In genomic region chr10:51034769-51035168, GRCh38 we compare ENCODE assay signal across 17 cellular contexts. TPM values are rescaled to one million over a fixed set of nuclear protein-coding genes. Genes with fewer than 3 reads are reported as not detected.
DNase-seq lines count a peak whose midpoint lies in the region; ATAC-seq, FAIRE-seq and TF ChIP-seq lines count a peak whose summit lies in the region.
"Had no signal": no experiment of that assay in that cellular context is flagged by ENCODE, and none has a peak within 500 bp of the region (broad histone marks: within the 10 kb centered on the region; RNA-seq: fewer than 3 reads in every experiment).

No MANE protein-coding gene starts in this region.

- ATAC-seq in left colon: no peak

- H4K20me1 ChIP-seq in PC-9 (ENCODE audit: insufficient read depth) (no peaks in the 10 kb centered on the region), endothelial cell of umbilical vein (replicated peaks; ENCODE audit: control insufficient read depth, extremely low read depth, insufficient read depth, low read length) (no peaks in the 10 kb centered on the region)

- no peak overlapping the region for H3K4me3 ChIP-seq in HEK293 (ENCODE audit: low read depth, low read length)
- no peak overlapping the region for H3K4me3 ChIP-seq in PC-9
- H3K4me3 ChIP-seq in endothelial cell of umbilical vein (replicated peaks in 1 of 3; ENCODE audit: insufficient read depth in 1 of 3, low read depth in 1 of 3, low read length in 3 of 3): no peak overlapping the region
- H3K4me3 ChIP-seq: GM23248 had no signal

- POLR2A ChIA-PET in HEK293 (lab: Yijun Ruan, JAX): no interaction called here
- POLR2A ChIA-PET in PC-9 (lab: Charles Lee; ENCODE audit: unreplicated experiment): no interaction called here
- POLR2A ChIA-PET in endothelial cell of umbilical vein (lab: Charles Lee): no interaction called here

- intact Hi-C loops in PC-9 (cut with micrococcal nuclease; ENCODE audit: unreplicated experiment): no loop called here
- intact Hi-C loops in endothelial cell of umbilical vein (cut with micrococcal nuclease): no loop called here
- intact Hi-C loops in left colon (cut with DNase I, micrococcal nuclease): no loop called here

- TF ChIP-seq CTCF in HEK293 (tag by site-specific recombination; IDR thresholded peaks at IDR 0.05) (no peak), PC-9 (conservative IDR thresholded peaks at IDR 0.05) (no peak), endothelial cell of umbilical vein (IDR thresholded peaks at IDR 0.05; ENCODE audit: extremely low read depth in 1 of 2, insufficient read depth in 1 of 2, low read depth in 1 of 2, low read length in 2 of 2) (no peak)

- H3K9me3 ChIP-seq in HEK293 (ENCODE audit: control insufficient read depth, insufficient read depth, low read depth, low read length): no peaks in the 10 kb centered on the region
- no peaks in the 10 kb centered on the region for H3K9me3 ChIP-seq in PC-9 (ENCODE audit: insufficient read depth, low read depth)
- H3K9me3 ChIP-seq in endothelial cell of umbilical vein (replicated peaks; ENCODE audit: control insufficient read depth, insufficient read depth, low read length): no peaks in the 10 kb centered on the region
- H3K9me3 ChIP-seq: Caco-2 had no signal

- FAIRE-seq in endothelial cell of umbilical vein (lab: Jason Lieb, UNC): peak; percentile 12
- FAIRE-seq: A204.1, D721Med, GM12892, GM18507 had no signal

- H3K79me2 ChIP-seq in PC-9 (ENCODE audit: low read depth) (no peaks in the 10 kb centered on the region), endothelial cell of umbilical vein (ENCODE audit: control insufficient read depth, insufficient read depth, low read length) (no peaks in the 10 kb centered on the region)

- H2AFZ ChIP-seq in PC-9 (no peak overlapping the region), endothelial cell of umbilical vein (ENCODE audit: low read depth, low read length) (no peak overlapping the region)
- H2AFZ ChIP-seq: GM23248 had no signal

- TF ChIP-seq POLR2A in endothelial cell of umbilical vein (IDR thresholded peaks at IDR 0.05; ENCODE audit: low read depth, low read length): no peak

- no peaks in the 10 kb centered on the region for H3K27me3 ChIP-seq in PC-9 (ENCODE audit: insufficient read depth, low read depth)
- H3K27me3 ChIP-seq in endothelial cell of umbilical vein (ENCODE audit: control insufficient read depth in 2 of 2, insufficient read depth in 2 of 2, low read length in 2 of 2): no peaks in the 10 kb centered on the region

- BruUV-seq in PC-9 (replicated peaks; lab: Mats Ljungman, UMichigan): no TSS peak
- no TSS peak for BruUV-seq in endothelial cell of umbilical vein (replicated peaks; lab: Mats Ljungman, UMichigan)

- H3K36me3 ChIP-seq in HEK293 (ENCODE audit: control insufficient read depth in 2 of 2, insufficient read depth in 1 of 2, low read length in 2 of 2): no peaks in the 10 kb centered on the region
- H3K36me3 ChIP-seq in PC-9 (ENCODE audit: low read depth): no peaks in the 10 kb centered on the region
- no peaks in the 10 kb centered on the region for H3K36me3 ChIP-seq in endothelial cell of umbilical vein (ENCODE audit: control insufficient read depth in 2 of 2, extremely low read depth in 1 of 2, insufficient read depth in 2 of 2, low read length in 2 of 2)

- H3K4me2 ChIP-seq in PC-9 (peak overlapping the region; percentile 26; the same call in 1 of the 2 replicates), endothelial cell of umbilical vein (ENCODE audit: insufficient read depth, low read length) (no peak overlapping the region)

- H3K4me1 ChIP-seq in HEK293 (ENCODE audit: control insufficient read depth, insufficient read depth, low read length) (no peaks in the 10 kb centered on the region), PC-9 (replicated peaks; ENCODE audit: insufficient read depth) (peaks cover 10% of the 10 kb centered on the region; the same call in 1 of the 2 replicates), endothelial cell of umbilical vein (ENCODE audit: control insufficient read depth, extremely low read depth, insufficient read depth, low read length) (no peaks in the 10 kb centered on the region)
- H3K4me1 ChIP-seq: Caco-2 had no signal

- H3K9ac ChIP-seq in endothelial cell of umbilical vein (replicated peaks; ENCODE audit: extremely low read depth, insufficient read depth, low read length): no peak overlapping the region
- H3K9ac ChIP-seq: GM23248 had no signal

- CTCF ChIA-PET in HEK293 (lab: Yijun Ruan, JAX): no interaction called here
- CTCF ChIA-PET in PC-9 (lab: Charles Lee): interaction anchor here (0.6 kb wide), 1 partner anchor 1169 kb away, joined by 3 read pairs; no protein-coding TSS in a partner anchor
- CTCF ChIA-PET in endothelial cell of umbilical vein (lab: Charles Lee): no interaction called here

- H3K9me2 ChIP-seq in PC-9 (ENCODE audit: insufficient read depth): no peaks in the 10 kb centered on the region

- H3K9me1 ChIP-seq in endothelial cell of umbilical vein (replicated peaks; ENCODE audit: control insufficient read depth, extremely low read depth, insufficient read depth, low read length): no peaks in the 10 kb centered on the region

- dilution Hi-C loops in endothelial cell of umbilical vein (cut with MboI; ENCODE audit: extremely low pct_ligation_motif_present, low sequenced_read_pairs): no loop called here

- 0 out of 2 replicates have a peak, but pooled peaks cover 5% of the 10 kb centered on the region for H3F3A ChIP-seq in PC-9 (ENCODE audit: insufficient read depth, low read depth)

- H3K27ac ChIP-seq in HEK293 (ENCODE audit: extremely low read depth, low read depth, low read length) (no peak overlapping the region), PC-9 (no peak overlapping the region), endothelial cell of umbilical vein (ENCODE audit: insufficient read depth, low read depth, low read length) (no peak overlapping the region)
- H3K27ac ChIP-seq: C4-2B, GM23248 had no signal

- DNase-seq in PC-9 (no peak), endothelial cell of umbilical vein (ENCODE audit: low read depth, low spot score) (no peak), renal cortical epithelial cell (ENCODE audit: low read depth) (peak; percentile 6), left colon (no peak), NOMO-1 (lab: John Stamatoyannopoulos, UW; ENCODE audit: unreplicated experiment in 2 of 2) (no peak), GDM1 (lab: John Stamatoyannopoulos, UW) (no peak)
- DNase-seq: ACHN; Caco-2; CD4-positive, alpha-beta T cell; GM23248 had no signal

TF ChIP-seq in HEK293, 187 proteins besides CTCF, POLR2A, EP300 and RAD21 (continues in another document):
- TF ChIP-seq, protein P1, sequence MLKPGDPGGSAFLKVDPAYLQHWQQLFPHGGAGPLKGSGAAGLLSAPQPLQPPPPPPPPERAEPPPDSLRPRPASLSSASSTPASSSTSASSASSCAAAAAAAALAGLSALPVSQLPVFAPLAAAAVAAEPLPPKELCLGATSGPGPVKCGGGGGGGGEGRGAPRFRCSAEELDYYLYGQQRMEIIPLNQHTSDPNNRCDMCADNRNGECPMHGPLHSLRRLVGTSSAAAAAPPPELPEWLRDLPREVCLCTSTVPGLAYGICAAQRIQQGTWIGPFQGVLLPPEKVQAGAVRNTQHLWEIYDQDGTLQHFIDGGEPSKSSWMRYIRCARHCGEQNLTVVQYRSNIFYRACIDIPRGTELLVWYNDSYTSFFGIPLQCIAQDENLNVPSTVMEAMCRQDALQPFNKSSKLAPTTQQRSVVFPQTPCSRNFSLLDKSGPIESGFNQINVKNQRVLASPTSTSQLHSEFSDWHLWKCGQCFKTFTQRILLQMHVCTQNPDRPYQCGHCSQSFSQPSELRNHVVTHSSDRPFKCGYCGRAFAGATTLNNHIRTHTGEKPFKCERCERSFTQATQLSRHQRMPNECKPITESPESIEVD (tag by site-specific recombination; IDR thresholded peaks at IDR 0.05): peak; percentile 54
- no peak for TF ChIP-seq ZNF658 (tag by site-specific recombination; IDR thresholded peaks at IDR 0.05)

TF ChIP-seq in endothelial cell of umbilical vein, 7 proteins besides CTCF, POLR2A, EP300 and RAD21:
- TF ChIP-seq GATA2 (IDR thresholded peaks at IDR 0.05; ENCODE audit: insufficient read depth, insufficient read length, low read depth, low read length) (no peak), FOS (IDR thresholded peaks at IDR 0.05; ENCODE audit: borderline replicate concordance, insufficient read depth, low read length) (no peak), JUN (IDR thresholded peaks at IDR 0.05; ENCODE audit: borderline replicate concordance, insufficient read depth, insufficient read length, low read depth) (no peak), POLR2AphosphoS5 (IDR thresholded peaks at IDR 0.05; ENCODE audit: insufficient read depth, low read depth, low read length) (no peak), EZH2 (IDR thresholded peaks at IDR 0.05; ENCODE audit: borderline replicate concordance, low read depth, low read length, severe bottlenecking) (no peak), MAX (IDR thresholded peaks at IDR 0.05; ENCODE audit: insufficient read depth, insufficient read length) (no peak), MYC (IDR thresholded peaks at IDR 0.05; ENCODE audit: low read depth, low read length) (no peak)

RNA-seq across cellular contexts. Expression of gene PRKG1, which starts 39.5 kb away (rescaled TPM):
- 0.68 and 0.70 TPM in 2 replicates for total RNA-seq in PC-9 (2021)
- 0.18 and 0.39 TPM in 2 replicates for total RNA-seq in endothelial cell of umbilical vein
- 0.01 and 0.03 TPM in 2 replicates for polyA plus RNA-seq in endothelial cell of umbilical vein
- 0.04 TPM in 2 replicates for polyA plus RNA-seq in endothelial cell of umbilical vein (2011; cell fraction: cytosol; rRNA removed)
- 0.29 and 0.53 TPM in 2 replicates for polyA plus RNA-seq in endothelial cell of umbilical vein (2011; cell fraction: nucleus; rRNA removed)
- polyA plus RNA-seq in endothelial cell of umbilical vein (2012): 0.16 and 0.43 TPM in 2 replicates
- polyA minus RNA-seq in endothelial cell of umbilical vein: 0.15 and 0.32 TPM in 2 replicates
- not detected for polyA minus RNA-seq in endothelial cell of umbilical vein (2011; cell fraction: cytosol; rRNA and poly(A)+ RNA removed)
- polyA minus RNA-seq in endothelial cell of umbilical vein (2011; cell fraction: nucleus; rRNA and poly(A)+ RNA removed): 2.9 and 3.3 TPM in 2 replicates
- 1.0 and 2.3 TPM in 2 replicates for total RNA-seq in renal cortical epithelial cell
- 10 to 100 TPM; 17.2 TPM for total RNA-seq in left colon
- total RNA-seq: HT-29 had no signal
